Comparison of ENCODE assay signal across 19 cellular contexts in the genomic region with DNA sequence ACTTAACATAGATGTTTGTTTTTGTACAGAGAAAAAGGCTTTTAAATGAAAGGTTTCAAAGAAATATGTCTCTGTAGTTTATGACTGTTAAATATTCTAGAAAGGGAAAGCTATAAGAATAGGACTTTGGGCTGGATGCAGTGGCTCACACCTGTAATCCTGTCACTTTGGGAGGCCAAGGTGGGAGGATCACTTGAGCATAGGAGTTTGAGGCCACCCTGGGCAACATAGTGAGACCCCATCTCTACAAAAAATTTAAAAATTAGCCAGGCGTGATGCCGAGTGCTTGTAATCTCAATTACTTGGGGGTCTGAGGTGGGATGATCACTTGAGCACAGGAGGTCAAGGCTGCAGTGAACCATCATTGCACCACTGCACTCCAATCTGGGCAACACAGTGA. TPM values are rescaled to one million over a fixed set of nuclear protein-coding genes. Genes with fewer than 3 reads are reported as not detected.
DNase-seq lines count a peak whose midpoint lies in the region; ATAC-seq, FAIRE-seq and TF ChIP-seq lines count a peak whose summit lies in the region.
"Had no signal": no experiment of that assay in that cellular context is flagged by ENCODE, and none has a peak within 500 bp of the region (broad histone marks: within the 10 kb centered on the region; RNA-seq: fewer than 3 reads in every experiment).

No MANE protein-coding gene starts in this region.

- ATAC-seq in activated T-cell treated with anti-CD3 and anti-CD28 coated beads, Interleukin-2, amount 50 U/mL, for 4 hours = no peak
- ATAC-seq in HepG2 = no peak
- ATAC-seq in right lobe of liver = no peak
- ATAC-seq in GM19463 (IDR thresholded peaks at IDR 0.05; ENCODE audit: unreplicated experiment) = no peak
- ATAC-seq: GM12878 had no signal

- no peak overlapping the region for H3K9ac ChIP-seq in HepG2 (ENCODE audit: insufficient read depth, low read depth, low read length)
- no peak overlapping the region for H3K9ac ChIP-seq in mesenchymal stem cell (ENCODE audit: low read length)

- H3K4me3 Mint-ChIP-seq in activated T-cell treated with anti-CD3 and anti-CD28 coated beads, Interleukin-2, amount 50 U/mL, for 24 hours = no peak overlapping the region
- no peak overlapping the region for H3K4me3 Mint-ChIP-seq in activated T-cell treated with anti-CD3 and anti-CD28 coated beads, Interleukin-2, amount 50 U/mL, for 4 hours
- H3K4me3 Mint-ChIP-seq: IgD-negative memory B cell had no signal

- H3K79me2 ChIP-seq in HepG2 (ENCODE audit: insufficient read depth, low read length) = no peaks in the 10 kb centered on the region

- H4K20me1 ChIP-seq in HepG2 (ENCODE audit: insufficient read depth, low read length) = no peaks in the 10 kb centered on the region

- H2BK120ac ChIP-seq in mesenchymal stem cell (ENCODE audit: low read depth, low read length) = no peak overlapping the region

- no peaks in the 10 kb centered on the region for H3K27me3 Mint-ChIP-seq in activated T-cell treated with anti-CD3 and anti-CD28 coated beads, Interleukin-2, amount 50 U/mL, for 24 hours
- no peaks in the 10 kb centered on the region for H3K27me3 Mint-ChIP-seq in activated T-cell treated with anti-CD3 and anti-CD28 coated beads, Interleukin-2, amount 50 U/mL, for 4 hours (ENCODE audit: low read depth)
- H3K27me3 Mint-ChIP-seq: IgD-negative memory B cell had no signal

- H3K23ac ChIP-seq in mesenchymal stem cell (ENCODE audit: low read length in 2 of 2) = no peak overlapping the region

- H3K36me3 Mint-ChIP-seq in activated T-cell treated with anti-CD3 and anti-CD28 coated beads, Interleukin-2, amount 50 U/mL, for 24 hours (ENCODE audit: low read depth) = peaks cover 9% of the 10 kb centered on the region
- peaks cover 46% of the 10 kb centered on the region for H3K36me3 Mint-ChIP-seq in activated T-cell treated with anti-CD3 and anti-CD28 coated beads, Interleukin-2, amount 50 U/mL, for 4 hours (ENCODE audit: insufficient read depth)

- H2AFZ ChIP-seq in HepG2 (ENCODE audit: low read length) (no peak overlapping the region), mesenchymal stem cell (ENCODE audit: low read depth, low read length) (no peak overlapping the region)

- no peak overlapping the region for H2BK12ac ChIP-seq in mesenchymal stem cell (ENCODE audit: low read length in 2 of 2)

- H3K4me3 ChIP-seq in HepG2 (replicated peaks in 1 of 3; ENCODE audit: insufficient read depth in 1 of 3, low read depth in 2 of 3, low read length in 3 of 3) = no peak overlapping the region
- H3K4me3 ChIP-seq in right lobe of liver = no peak overlapping the region
- no peak overlapping the region for H3K4me3 ChIP-seq in sigmoid colon
- no peak overlapping the region for H3K4me3 ChIP-seq in mesenchymal stem cell (ENCODE audit: insufficient read depth in 1 of 2, low read depth in 1 of 2, low read length in 2 of 2)
- H3K4me3 ChIP-seq: GM12878, Peyer's patch had no signal

- no peak for TF ChIP-seq POLR2A in HepG2 (IDR thresholded peaks at IDR 0.05; ENCODE audit: insufficient read depth in 1 of 2, low read depth in 2 of 2, low read length in 2 of 2)
- no peak for TF ChIP-seq POLR2A in right lobe of liver (IDR thresholded peaks at IDR 0.05)
- no peak for TF ChIP-seq POLR2A in sigmoid colon (IDR thresholded peaks at IDR 0.05)

- peaks cover 13 to 33% of the 10 kb centered on the region in 2 experiments for H3K36me3 ChIP-seq in HepG2 (replicated peaks in 1 of 2; ENCODE audit: control insufficient read depth in 1 of 2, insufficient read depth in 2 of 2, low read length in 2 of 2)
- H3K36me3 ChIP-seq in right lobe of liver = peaks cover 4 to 52% (median 9%) of the 10 kb centered on the region in 4 donors
- H3K36me3 ChIP-seq in sigmoid colon = peaks cover 0 to 71% (median 8%) of the 10 kb centered on the region in 4 donors
- peaks cover 13 to 85% of the 10 kb centered on the region in 2 experiments for H3K36me3 ChIP-seq in mesenchymal stem cell (ENCODE audit: control insufficient read depth in 1 of 2, insufficient read depth in 2 of 2, low read depth in 1 of 2, low read length in 2 of 2)

- H3K18ac ChIP-seq in mesenchymal stem cell (ENCODE audit: low read depth in 1 of 2, low read length in 2 of 2) = no peak overlapping the region

- peak overlapping the region; percentile 46 for H3K27ac Mint-ChIP-seq in activated T-cell treated with anti-CD3 and anti-CD28 coated beads, Interleukin-2, amount 50 U/mL, for 24 hours

- 100% methylated on average over 2 of the region's 2 CpGs for WGBS in HepG2 (ENCODE audit: low lambda C conversion rate)
- WGBS in right lobe of liver (ENCODE audit: insufficient coverage, low coverage, low lambda C conversion rate, missing lambda C conversion rate) = 94% methylated on average over 2 of the region's 2 CpGs
- 97 to 100% methylated on average over 2 of the region's 2 CpGs for WGBS in sigmoid colon, 2 donors
- WGBS in mesenchymal stem cell = 100% methylated on average over 2 of the region's 2 CpGs

- no peak for DNase-seq in activated T-cell treated with anti-CD3 and anti-CD28 coated beads, Interleukin-2, amount 50 U/mL, for 24 hours
- no peak for DNase-seq in activated T-cell treated with anti-CD3 and anti-CD28 coated beads, Interleukin-2, amount 50 U/mL, for 4 hours
- DNase-seq in HepG2 (ENCODE audit: low spot score) (no peak), right lobe of liver (no peak), sigmoid colon (no peak), mesenchymal stem cell (no peak)
- DNase-seq: AML-193, DMS79, HCEC 1CT, NCI-H1417 treated with DMSO at 0.1 percent for 48 hours, NCI-H2029 treated with DMSO at 0.1 percent for 48 hours, NCI-H510A treated with DMSO at 0.1 percent for 48 hours, Peyer's patch had no signal

- no peak for TF ChIP-seq CTCF in HepG2 (CRISPR knock-in tag; IDR thresholded peaks at IDR 0.05)
- no peak for TF ChIP-seq CTCF in right lobe of liver (IDR thresholded peaks at IDR 0.05)
- no peak for TF ChIP-seq CTCF in sigmoid colon (IDR thresholded peaks at IDR 0.05)

- no peak overlapping the region for H2AK5ac ChIP-seq in mesenchymal stem cell (ENCODE audit: low read length, severe bottlenecking)

- H4K91ac ChIP-seq in mesenchymal stem cell (ENCODE audit: low read length) = no peak overlapping the region

- intact Hi-C loops in HepG2 (cut with micrococcal nuclease; ENCODE audit: unreplicated experiment) = loop anchor here (10.0 kb wide), 1 partner anchor 226 kb away; the partner anchor contains the start of gene PLEKHG3
- intact Hi-C loops in right lobe of liver (cut with DNase I) = no loop called here
- intact Hi-C loops in sigmoid colon (cut with DNase I) = no loop called here

- no peak overlapping the region for H3K4ac ChIP-seq in mesenchymal stem cell (ENCODE audit: low read depth in 1 of 2, low read length in 2 of 2)

- H3K27ac ChIP-seq in HepG2 (ENCODE audit: extremely low read length, insufficient read depth, low read length) (no peak overlapping the region), right lobe of liver (no peak overlapping the region), sigmoid colon (peak overlapping the region in 3 of 4 donors; percentile 47 to 64 (median 54)), mesenchymal stem cell (ENCODE audit: low read length, poor library complexity, severe bottlenecking) (no peak overlapping the region)

- FAIRE-seq in HepG2 (lab: Jason Lieb, UNC) = no peak
- FAIRE-seq: GM12878 had no signal

- H2BK5ac ChIP-seq in mesenchymal stem cell (ENCODE audit: low read depth, low read length, poor library complexity, severe bottlenecking) = no peak overlapping the region

- H3K9me3 ChIP-seq in HepG2 (ENCODE audit: low read length) (no peaks in the 10 kb centered on the region), right lobe of liver (peaks cover 0 to 2% (median 0%) of the 10 kb centered on the region in 4 donors), sigmoid colon (no peaks in the 10 kb centered on the region), mesenchymal stem cell (ENCODE audit: control insufficient read depth, low read length) (no peaks in the 10 kb centered on the region)
- H3K9me3 ChIP-seq: Peyer's patch had no signal

- no peak overlapping the region for H3K14ac ChIP-seq in mesenchymal stem cell (ENCODE audit: low read length in 2 of 2)

- no peaks in the 10 kb centered on the region for H3K27me3 ChIP-seq in HepG2 (ENCODE audit: control insufficient read depth in 1 of 2, insufficient read depth in 2 of 2, low read length in 2 of 2)
- no peaks in the 10 kb centered on the region for H3K27me3 ChIP-seq in right lobe of liver
- H3K27me3 ChIP-seq in sigmoid colon = no peaks in the 10 kb centered on the region
- H3K27me3 ChIP-seq in mesenchymal stem cell (ENCODE audit: control insufficient read depth in 1 of 2, insufficient read depth in 1 of 2, low read length in 2 of 2) = no peaks in the 10 kb centered on the region
- H3K27me3 ChIP-seq: Peyer's patch had no signal

- H2BK15ac ChIP-seq in mesenchymal stem cell (ENCODE audit: low read depth, poor library complexity, severe bottlenecking) = no peak overlapping the region

- H4K8ac ChIP-seq in mesenchymal stem cell (ENCODE audit: low read length) = no peak overlapping the region

- H3K79me1 ChIP-seq in mesenchymal stem cell (replicated peaks; ENCODE audit: low read length, poor library complexity, severe bottlenecking) = peaks cover 28% of the 10 kb centered on the region

- no TSS peak for BruUV-seq in HepG2 (replicated peaks; lab: Mats Ljungman, UMichigan)

- no peak for TF ChIP-seq EP300 in HepG2 (IDR thresholded peaks at IDR 0.05; ENCODE audit: low read depth in 2 of 2, low read length in 2 of 2)
- TF ChIP-seq EP300 in HepG2 (CRISPR knock-in tag; IDR thresholded peaks at IDR 0.05; ENCODE audit: borderline replicate concordance) = no peak
- TF ChIP-seq EP300 in sigmoid colon (IDR thresholded peaks at IDR 0.05) = no peak

- POLR2A ChIA-PET in HepG2 (lab: Yijun Ruan, JAX) = interaction anchor here (0.9 to 2.0 kb wide), 3 partner anchors 11 to 17 kb away, joined by 3 to 20 read pairs (median 7); partner anchors contain the start of genes CHURC1 and GPX2

- no peak overlapping the region for H3K4me2 ChIP-seq in HepG2 (ENCODE audit: low read depth, low read length)
- H3K4me2 ChIP-seq in mesenchymal stem cell (ENCODE audit: low read length, poor library complexity, severe bottlenecking) = no peak overlapping the region

- peaks cover 36% of the 10 kb centered on the region for H3K4me1 Mint-ChIP-seq in activated T-cell treated with anti-CD3 and anti-CD28 coated beads, Interleukin-2, amount 50 U/mL, for 24 hours (ENCODE audit: low read depth)
- H3K4me1 Mint-ChIP-seq in activated T-cell treated with anti-CD3 and anti-CD28 coated beads, Interleukin-2, amount 50 U/mL, for 4 hours (ENCODE audit: low read depth) = peaks cover 37% of the 10 kb centered on the region

- no peak for TF ChIP-seq RAD21 in HepG2 (CRISPR knock-in tag; IDR thresholded peaks at IDR 0.05)

- in situ Hi-C loops in HepG2 (cut with HindIII; ENCODE audit: extremely low pct_ligation_motif_present, low pct_unique_long_range_greater_than_20kb) = no loop called here

- H3K9me3 Mint-ChIP-seq in activated T-cell treated with anti-CD3 and anti-CD28 coated beads, Interleukin-2, amount 50 U/mL, for 24 hours = no peaks in the 10 kb centered on the region
- H3K9me3 Mint-ChIP-seq in activated T-cell treated with anti-CD3 and anti-CD28 coated beads, Interleukin-2, amount 50 U/mL, for 4 hours = no peaks in the 10 kb centered on the region
- H3K9me3 Mint-ChIP-seq: IgD-negative memory B cell had no signal

- CTCF ChIA-PET in HepG2 (lab: Yijun Ruan, JAX; ENCODE audit: low intra/inter-chr PET ratio, low total read pairs) = no interaction called here

- H3K4me1 ChIP-seq in HepG2 (ENCODE audit: insufficient read depth, low read length) (peaks cover 33% of the 10 kb centered on the region), right lobe of liver (peaks cover 0 to 40% (median 0%) of the 10 kb centered on the region in 4 donors), sigmoid colon (peaks cover 0 to 30% (median 25%) of the 10 kb centered on the region in 4 donors), mesenchymal stem cell (ENCODE audit: control insufficient read depth, insufficient read depth, low read depth, low read length) (peaks cover 2% of the 10 kb centered on the region)

RNA-seq across cellular contexts. Expression of gene GPX2, which starts 11.4 kb away (rescaled TPM):
- under 1 TPM in 1 of 3 donors, not detected in 2; 0.22 TPM for total RNA-seq in activated T-cell treated with anti-CD3 and anti-CD28 coated beads, Interleukin-2, amount 50 U/mL, for 4 hours
- total RNA-seq in HepG2 (2016; rRNA removed; fragmentation: Illumina TruSeq; extraction: Trizol) (674 and 839 TPM in 2 replicates), right lobe of liver (1,000 to 10,000 TPM in 1 of 6 experiments, 100 to 1,000 TPM in 5; 248 to 1,113 (median 341) TPM), sigmoid colon (1 to 10 TPM in 1 of 4 donors, not detected in 3; 1.9 TPM)
- total RNA-seq in HepG2 (2016; cell fraction: cytosol; rRNA removed; fragmentation: Illumina TruSeq; extraction: Trizol; ENCODE audit: low read depth) = 242 and 256 TPM in 2 replicates
- 663 and 874 TPM in 2 replicates for total RNA-seq in HepG2 (2016; cell fraction: insoluble cytoplasmic fraction; rRNA removed; fragmentation: Illumina TruSeq; extraction: Trizol)
- total RNA-seq in HepG2 (2016; cell fraction: membrane; rRNA removed; fragmentation: Illumina TruSeq; extraction: Trizol) = 629 and 636 TPM in 2 replicates
- 227 and 238 TPM in 2 replicates for total RNA-seq in HepG2 (2016; cell fraction: nucleus; rRNA removed; fragmentation: Illumina TruSeq; extraction: Trizol)
- polyA plus RNA-seq in HepG2 (2011; rRNA removed) (417 and 526 TPM in 2 replicates), sigmoid colon (1,000 to 10,000 TPM in 1 of 3 donors, 100 to 1,000 TPM in 2; 336 to 1,392 (median 412) TPM)
- polyA plus RNA-seq in HepG2 (2011; cell fraction: cytosol; rRNA removed) = 451 and 581 TPM in 2 replicates
- 112 and 118 TPM in 2 replicates for polyA plus RNA-seq in HepG2 (2011; cell fraction: nucleus; rRNA removed)
- polyA plus RNA-seq in HepG2 (2012) = 77.6 and 217 TPM in 2 replicates
- polyA plus RNA-seq in HepG2 (2016; cell fraction: cytosol; fragmentation: Illumina TruSeq; extraction: Trizol; ENCODE audit: low read depth) = 401 and 422 TPM in 2 replicates
- 1,459 and 1,539 TPM in 2 replicates for polyA plus RNA-seq in HepG2 (2016; cell fraction: insoluble cytoplasmic fraction; fragmentation: Illumina TruSeq; extraction: Trizol; ENCODE audit: low read depth)
- polyA plus RNA-seq in HepG2 (2016; cell fraction: membrane; fragmentation: Illumina TruSeq; extraction: Trizol; ENCODE audit: low read depth) = 928 and 1,086 TPM in 2 replicates
- polyA plus RNA-seq in HepG2 (2016; cell fraction: nucleus; fragmentation: Illumina TruSeq; extraction: Trizol; ENCODE audit: insufficient read depth, low read depth) = 560 and 646 TPM in 2 replicates
- polyA minus RNA-seq in HepG2 (2011; rRNA and poly(A)+ RNA removed; ENCODE audit: low replicate concordance) = 0.26 and 308 TPM in 2 replicates
- 48.7 and 61.2 TPM in 2 replicates for polyA minus RNA-seq in HepG2 (2011; cell fraction: cytosol; rRNA and poly(A)+ RNA removed)
- polyA minus RNA-seq in HepG2 (2011; cell fraction: nucleus; rRNA and poly(A)+ RNA removed) = 37.3 and 43.0 TPM in 2 replicates
- not detected for polyA plus RNA-seq in mesenchymal stem cell (2013, experiment 1 of 2)
- not detected for polyA plus RNA-seq in mesenchymal stem cell (2013, experiment 2 of 2)
- total RNA-seq: A673, G401, GM12878, LHCN-M2 had no signal
- polyA plus RNA-seq: GM12878, IgD-negative memory B cell had no signal

RNA-seq across cellular contexts. Expression of gene CHURC1, which starts 16.9 kb away (rescaled TPM):
- total RNA-seq in activated T-cell treated with anti-CD3 and anti-CD28 coated beads, Interleukin-2, amount 50 U/mL, for 4 hours = 10 to 100 TPM; 48.3 to 55.8 (median 49.3) TPM
- total RNA-seq in HepG2 (2016; rRNA removed; fragmentation: Illumina TruSeq; extraction: Trizol) (72.1 and 74.4 TPM in 2 replicates), right lobe of liver (10 to 100 TPM; 28.2 to 55.2 (median 37.1) TPM), sigmoid colon (100 to 1,000 TPM; 110 to 161 (median 142) TPM)
- 16.5 and 18.5 TPM in 2 replicates for total RNA-seq in HepG2 (2016; cell fraction: cytosol; rRNA removed; fragmentation: Illumina TruSeq; extraction: Trizol; ENCODE audit: low read depth)
- 75.0 and 76.5 TPM in 2 replicates for total RNA-seq in HepG2 (2016; cell fraction: insoluble cytoplasmic fraction; rRNA removed; fragmentation: Illumina TruSeq; extraction: Trizol)
- total RNA-seq in HepG2 (2016; cell fraction: membrane; rRNA removed; fragmentation: Illumina TruSeq; extraction: Trizol) = 23.3 and 30.6 TPM in 2 replicates
- total RNA-seq in HepG2 (2016; cell fraction: nucleus; rRNA removed; fragmentation: Illumina TruSeq; extraction: Trizol) = 35.7 and 40.9 TPM in 2 replicates
- polyA plus RNA-seq in HepG2 (2011; rRNA removed) (35.8 and 41.1 TPM in 2 replicates), sigmoid colon (10 to 100 TPM; 41.8 to 46.2 (median 42.5) TPM)
- 27.6 and 35.9 TPM in 2 replicates for polyA plus RNA-seq in HepG2 (2011; cell fraction: cytosol; rRNA removed)
- polyA plus RNA-seq in HepG2 (2011; cell fraction: nucleus; rRNA removed) = 20.8 and 25.4 TPM in 2 replicates
- 23.0 and 52.4 TPM in 2 replicates for polyA plus RNA-seq in HepG2 (2012)
- polyA plus RNA-seq in HepG2 (2016; cell fraction: cytosol; fragmentation: Illumina TruSeq; extraction: Trizol; ENCODE audit: low read depth) = 22.9 and 25.5 TPM in 2 replicates
- polyA plus RNA-seq in HepG2 (2016; cell fraction: insoluble cytoplasmic fraction; fragmentation: Illumina TruSeq; extraction: Trizol; ENCODE audit: low read depth) = 67.0 and 70.3 TPM in 2 replicates
- polyA plus RNA-seq in HepG2 (2016; cell fraction: membrane; fragmentation: Illumina TruSeq; extraction: Trizol; ENCODE audit: low read depth) = 24.8 and 25.8 TPM in 2 replicates
- polyA plus RNA-seq in HepG2 (2016; cell fraction: nucleus; fragmentation: Illumina TruSeq; extraction: Trizol; ENCODE audit: insufficient read depth, low read depth) = 44.4 and 74.3 TPM in 2 replicates
- polyA minus RNA-seq in HepG2 (2011; rRNA and poly(A)+ RNA removed; ENCODE audit: low replicate concordance) = 6.9 and 33.8 TPM in 2 replicates
- polyA minus RNA-seq in HepG2 (2011; cell fraction: cytosol; rRNA and poly(A)+ RNA removed) = 9.8 and 13.8 TPM in 2 replicates
- 40.3 and 42.6 TPM in 2 replicates for polyA minus RNA-seq in HepG2 (2011; cell fraction: nucleus; rRNA and poly(A)+ RNA removed)
- polyA plus RNA-seq in mesenchymal stem cell (2013, experiment 1 of 2) = 80.1 TPM
- polyA plus RNA-seq in mesenchymal stem cell (2013, experiment 2 of 2) = 83.0 TPM

RNA-seq across cellular contexts. Expression of gene RAB15, which starts 41.0 kb away (rescaled TPM):
- total RNA-seq in activated T-cell treated with anti-CD3 and anti-CD28 coated beads, Interleukin-2, amount 50 U/mL, for 4 hours = 1 to 10 TPM; 2.7 to 3.7 (median 3.5) TPM
- 17.2 and 18.5 TPM in 2 replicates for total RNA-seq in HepG2 (2016; rRNA removed; fragmentation: Illumina TruSeq; extraction: Trizol)
- 10.0 and 10.2 TPM in 2 replicates for total RNA-seq in HepG2 (2016; cell fraction: cytosol; rRNA removed; fragmentation: Illumina TruSeq; extraction: Trizol; ENCODE audit: low read depth)
- total RNA-seq in HepG2 (2016; cell fraction: insoluble cytoplasmic fraction; rRNA removed; fragmentation: Illumina TruSeq; extraction: Trizol) = 15.0 and 19.2 TPM in 2 replicates
- total RNA-seq in HepG2 (2016; cell fraction: membrane; rRNA removed; fragmentation: Illumina TruSeq; extraction: Trizol) = 28.0 and 32.7 TPM in 2 replicates
- total RNA-seq in HepG2 (2016; cell fraction: nucleus; rRNA removed; fragmentation: Illumina TruSeq; extraction: Trizol) = 13.3 and 15.6 TPM in 2 replicates
- polyA plus RNA-seq in HepG2 (2011; rRNA removed) = 7.4 and 12.3 TPM in 2 replicates
- polyA plus RNA-seq in HepG2 (2011; cell fraction: cytosol; rRNA removed) = 6.2 and 7.5 TPM in 2 replicates
- 33.9 and 49.5 TPM in 2 replicates for polyA plus RNA-seq in HepG2 (2011; cell fraction: nucleus; rRNA removed)
- 3.6 and 9.1 TPM in 2 replicates for polyA plus RNA-seq in HepG2 (2012)
- polyA plus RNA-seq in HepG2 (2016; cell fraction: cytosol; fragmentation: Illumina TruSeq; extraction: Trizol; ENCODE audit: low read depth) = 12.4 and 12.5 TPM in 2 replicates
- polyA plus RNA-seq in HepG2 (2016; cell fraction: insoluble cytoplasmic fraction; fragmentation: Illumina TruSeq; extraction: Trizol; ENCODE audit: low read depth) = 18.7 and 21.4 TPM in 2 replicates
- polyA plus RNA-seq in HepG2 (2016; cell fraction: membrane; fragmentation: Illumina TruSeq; extraction: Trizol; ENCODE audit: low read depth) = 29.3 and 32.2 TPM in 2 replicates
- polyA plus RNA-seq in HepG2 (2016; cell fraction: nucleus; fragmentation: Illumina TruSeq; extraction: Trizol; ENCODE audit: insufficient read depth, low read depth) = 31.6 and 35.1 TPM in 2 replicates
- polyA minus RNA-seq in HepG2 (2011; rRNA and poly(A)+ RNA removed; ENCODE audit: low replicate concordance) = 8.7 TPM in 1 of 2 replicates, not detected in the other
- 2.2 and 3.1 TPM in 2 replicates for polyA minus RNA-seq in HepG2 (2011; cell fraction: cytosol; rRNA and poly(A)+ RNA removed)
- 4.0 and 8.6 TPM in 2 replicates for polyA minus RNA-seq in HepG2 (2011; cell fraction: nucleus; rRNA and poly(A)+ RNA removed)
- 10 to 100 TPM in 2 of 6 experiments, 1 to 10 TPM in 4; 6.5 to 13.8 (median 9.0) TPM for total RNA-seq in right lobe of liver
- total RNA-seq in sigmoid colon = 10 to 100 TPM in 1 of 4 donors, 1 to 10 TPM in 3; 1.8 to 11.6 (median 4.0) TPM
- 10 to 100 TPM; 28.9 to 31.8 (median 29.4) TPM for polyA plus RNA-seq in sigmoid colon
- 4.2 TPM for polyA plus RNA-seq in mesenchymal stem cell (2013, experiment 1 of 2)
- 3.9 TPM for polyA plus RNA-seq in mesenchymal stem cell (2013, experiment 2 of 2)

RNA-seq across cellular contexts. Expression of gene SPTB, which starts 51.4 kb away (rescaled TPM):
- under 1 TPM; 0.08 to 0.20 (median 0.08) TPM for total RNA-seq in activated T-cell treated with anti-CD3 and anti-CD28 coated beads, Interleukin-2, amount 50 U/mL, for 4 hours
- total RNA-seq in HepG2 (2016; rRNA removed; fragmentation: Illumina TruSeq; extraction: Trizol) (0.02 TPM in 1 of 2 replicates, not detected in the other), right lobe of liver (1 to 10 TPM in 1 of 6 experiments, under 1 TPM in 5; 0.12 to 2.4 (median 0.72) TPM), sigmoid colon (1 to 10 TPM in 3 of 4 donors, under 1 TPM in 1; 0.49 to 2.9 (median 2.2) TPM)
- total RNA-seq in HepG2 (2016; cell fraction: cytosol; rRNA removed; fragmentation: Illumina TruSeq; extraction: Trizol; ENCODE audit: low read depth) = not detected in 2 replicates
- total RNA-seq in HepG2 (2016; cell fraction: insoluble cytoplasmic fraction; rRNA removed; fragmentation: Illumina TruSeq; extraction: Trizol) = 0.02 TPM in 1 of 2 replicates, not detected in the other
- not detected in 2 replicates for total RNA-seq in HepG2 (2016; cell fraction: membrane; rRNA removed; fragmentation: Illumina TruSeq; extraction: Trizol)
- total RNA-seq in HepG2 (2016; cell fraction: nucleus; rRNA removed; fragmentation: Illumina TruSeq; extraction: Trizol) = not detected in 2 replicates
- polyA plus RNA-seq in HepG2 (2011; rRNA removed) (0.01 TPM in 1 of 2 replicates, not detected in the other), sigmoid colon (under 1 TPM in 2 of 3 donors, not detected in 1; 0.60 to 0.64 TPM)
- not detected in 2 replicates for polyA plus RNA-seq in HepG2 (2011; cell fraction: cytosol; rRNA removed)
- not detected in 2 replicates for polyA plus RNA-seq in HepG2 (2011; cell fraction: nucleus; rRNA removed)
- not detected in 2 replicates for polyA plus RNA-seq in HepG2 (2012)
- not detected in 2 replicates for polyA plus RNA-seq in HepG2 (2016; cell fraction: cytosol; fragmentation: Illumina TruSeq; extraction: Trizol; ENCODE audit: low read depth)
- polyA plus RNA-seq in HepG2 (2016; cell fraction: insoluble cytoplasmic fraction; fragmentation: Illumina TruSeq; extraction: Trizol; ENCODE audit: low read depth) = not detected in 2 replicates
- polyA plus RNA-seq in HepG2 (2016; cell fraction: membrane; fragmentation: Illumina TruSeq; extraction: Trizol; ENCODE audit: low read depth) = not detected in 2 replicates
- polyA plus RNA-seq in HepG2 (2016; cell fraction: nucleus; fragmentation: Illumina TruSeq; extraction: Trizol; ENCODE audit: insufficient read depth, low read depth) = not detected in 2 replicates
- 0.28 TPM in 1 of 2 replicates, not detected in the other for polyA minus RNA-seq in HepG2 (2011; rRNA and poly(A)+ RNA removed; ENCODE audit: low replicate concordance)
- not detected in 2 replicates for polyA minus RNA-seq in HepG2 (2011; cell fraction: cytosol; rRNA and poly(A)+ RNA removed)
- not detected in 2 replicates for polyA minus RNA-seq in HepG2 (2011; cell fraction: nucleus; rRNA and poly(A)+ RNA removed)
- 0.03 TPM for polyA plus RNA-seq in mesenchymal stem cell (2013, experiment 1 of 2)
- polyA plus RNA-seq in mesenchymal stem cell (2013, experiment 2 of 2) = 0.08 TPM
- total RNA-seq: G401, LHCN-M2 had no signal

RNA-seq across cellular contexts. Expression of gene FNTB, which starts 55.6 kb away (rescaled TPM):
- total RNA-seq in activated T-cell treated with anti-CD3 and anti-CD28 coated beads, Interleukin-2, amount 50 U/mL, for 4 hours = 10 to 100 TPM in 2 of 3 donors, 1 to 10 TPM in 1; 9.4 to 11.7 (median 10.9) TPM
- total RNA-seq in HepG2 (2016; rRNA removed; fragmentation: Illumina TruSeq; extraction: Trizol) (28.5 and 35.1 TPM in 2 replicates), right lobe of liver (10 to 100 TPM in 2 of 6 experiments, 1 to 10 TPM in 4; 6.1 to 19.2 (median 9.0) TPM), sigmoid colon (10 to 100 TPM; 10.7 to 13.0 (median 11.9) TPM)
- total RNA-seq in HepG2 (2016; cell fraction: cytosol; rRNA removed; fragmentation: Illumina TruSeq; extraction: Trizol; ENCODE audit: low read depth) = 4.9 and 5.9 TPM in 2 replicates
- total RNA-seq in HepG2 (2016; cell fraction: insoluble cytoplasmic fraction; rRNA removed; fragmentation: Illumina TruSeq; extraction: Trizol) = 26.2 and 34.3 TPM in 2 replicates
- total RNA-seq in HepG2 (2016; cell fraction: membrane; rRNA removed; fragmentation: Illumina TruSeq; extraction: Trizol) = 13.9 and 14.8 TPM in 2 replicates
- total RNA-seq in HepG2 (2016; cell fraction: nucleus; rRNA removed; fragmentation: Illumina TruSeq; extraction: Trizol) = 23.0 and 24.4 TPM in 2 replicates
- polyA plus RNA-seq in HepG2 (2011; rRNA removed) (23.6 and 25.5 TPM in 2 replicates), sigmoid colon (1 to 10 TPM; 6.9 to 8.4 (median 8.3) TPM)
- 24.0 and 26.1 TPM in 2 replicates for polyA plus RNA-seq in HepG2 (2011; cell fraction: cytosol; rRNA removed)
- 23.4 and 27.7 TPM in 2 replicates for polyA plus RNA-seq in HepG2 (2011; cell fraction: nucleus; rRNA removed)
- polyA plus RNA-seq in HepG2 (2012) = 13.7 TPM in 2 replicates
- polyA plus RNA-seq in HepG2 (2016; cell fraction: cytosol; fragmentation: Illumina TruSeq; extraction: Trizol; ENCODE audit: low read depth) = 4.0 and 4.6 TPM in 2 replicates
- polyA plus RNA-seq in HepG2 (2016; cell fraction: insoluble cytoplasmic fraction; fragmentation: Illumina TruSeq; extraction: Trizol; ENCODE audit: low read depth) = 33.7 and 37.5 TPM in 2 replicates
- 7.5 and 8.8 TPM in 2 replicates for polyA plus RNA-seq in HepG2 (2016; cell fraction: membrane; fragmentation: Illumina TruSeq; extraction: Trizol; ENCODE audit: low read depth)
- 23.4 and 28.9 TPM in 2 replicates for polyA plus RNA-seq in HepG2 (2016; cell fraction: nucleus; fragmentation: Illumina TruSeq; extraction: Trizol; ENCODE audit: insufficient read depth, low read depth)
- polyA minus RNA-seq in HepG2 (2011; rRNA and poly(A)+ RNA removed; ENCODE audit: low replicate concordance) = 79.0 and 79.6 TPM in 2 replicates
- 23.7 and 24.0 TPM in 2 replicates for polyA minus RNA-seq in HepG2 (2011; cell fraction: cytosol; rRNA and poly(A)+ RNA removed)
- polyA minus RNA-seq in HepG2 (2011; cell fraction: nucleus; rRNA and poly(A)+ RNA removed) = 29.1 and 37.9 TPM in 2 replicates
- polyA plus RNA-seq in mesenchymal stem cell (2013, experiment 1 of 2) = 9.8 TPM
- 9.9 TPM for polyA plus RNA-seq in mesenchymal stem cell (2013, experiment 2 of 2)

Comparison
In these comparisons a context has a peak if more than half of its experiments do, and no peak if none do; other contexts are left out.
1. H3K27ac ChIP-seq: peak in sigmoid colon (3 of 4); none in HepG2 (single experiment), right lobe of liver (0 of 3) and mesenchymal stem cell (single experiment).
2. RNA of gene GPX2, which starts 11.4 kb away (total RNA-seq): 227 to 874 TPM in HepG2 and 248 to 1,113 TPM in right lobe of liver; 0.22 TPM in activated T-cell treated with anti-CD3 and anti-CD28 coated beads, Interleukin-2, amount 50 U/mL, for 4 hours and 1.9 TPM in sigmoid colon; every median in the first group is over 10 times any median in the second.